In the genomic region with DNA sequence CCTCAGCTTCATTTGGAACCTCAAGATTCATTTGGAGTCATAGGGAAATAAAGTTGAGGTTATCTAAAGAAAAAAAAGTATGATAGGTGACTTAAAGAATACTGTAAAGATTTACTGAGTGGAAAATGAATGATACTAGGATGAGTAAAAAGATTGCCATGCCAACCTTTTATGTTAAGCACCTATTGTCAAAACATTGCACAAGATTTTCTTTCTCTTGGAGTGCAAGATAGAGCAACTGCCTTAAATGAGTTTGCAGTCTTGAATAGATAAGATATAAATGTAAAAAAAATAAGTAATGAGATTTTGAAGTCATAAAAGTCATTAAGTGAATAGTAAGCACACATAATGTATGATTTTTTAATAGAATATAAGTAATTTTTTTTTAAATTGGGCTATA, we compare ENCODE assay signal across 30 cellular contexts. TPM values are rescaled to one million over a fixed set of nuclear protein-coding genes. Genes with fewer than 3 reads are reported as not detected.
"Had no signal": no experiment of that assay in that cellular context is flagged by ENCODE, and none has a peak within 500 bp of the region (broad histone marks: within the 10 kb centered on the region; RNA-seq: fewer than 3 reads in every experiment).

No MANE protein-coding gene starts in this region.

- H3K9me3 Mint-ChIP-seq: activated naive CD4-positive, alpha-beta T cell treated with anti-CD3 and anti-CD28 coated beads, Interleukin-2, amount 50 U/mL, for 24 hours; activated T-helper 2 cell treated with anti-CD3 and anti-CD28 coated beads, Interferon-gamma antibody, Interleukin-2, Interleukin-4, amounts not matched to agents 10 μg/mL and 5 μg/mL and 100 μg/mL, durations not matched to agents 14 hours and 24 hours and 36 hours; effector memory CD8-positive, alpha-beta T cell; nephron progenitor cell; stimulated activated naive B cell treated with anti-CD40 and anti-IgM and Interleukin-4, amounts not matched to agents 10 μg/mL and 1 μg/mL and 100 μg/mL, for 72 hours had no signal

- H3K4me1 ChIP-seq: prostate gland had no signal

- H3K27ac ChIP-seq: cardiac muscle cell, coronary artery, dorsolateral prefrontal cortex, heart left ventricle, left lung, lower lobe of right lung, ovary, prostate gland, stomach, thyroid gland, upper lobe of left lung, vagina had no signal

- DNase-seq: activated CD4-positive, alpha-beta T cell treated with anti-CD3 and anti-CD28 coated beads for 36 hours; activated CD4-positive, CD25-positive, alpha-beta regulatory T cell; activated CD8-positive, alpha-beta memory T cell treated with anti-CD3 and anti-CD28 coated beads, Interleukin-2, amount 10 ng/mL, durations not matched to agents 7 days and 5 days; activated CD8-positive, alpha-beta T cell treated with anti-CD3 and anti-CD28 coated beads, Interleukin-2, amount 10 ng/mL, durations not matched to agents 7 days and 5 days; activated T-cell treated with anti-CD3 and anti-CD28 coated beads, Interleukin-2, amount 50 U/mL, for 48 hours; anterior cingulate cortex; dorsolateral prefrontal cortex; effector memory CD8-positive, alpha-beta T cell; heart left ventricle; hypothalamus; left lung; lower lobe of right lung; mucosa of descending colon; nephron progenitor cell; ovary; stimulated activated CD4-positive, alpha-beta T cell treated with anti-CD3 and anti-CD28 coated beads, Interleukin-1b, Interleukin-23, amount 100 ng/mL, for 48 hours; stimulated activated CD4-positive, alpha-beta T cell treated with anti-CD3 and anti-CD28 coated beads, Interleukin-4, amount 100 ng/mL, for 4 hours; stimulated activated CD8-positive, alpha-beta memory T cell treated with anti-CD3 and anti-CD28 coated beads, Interleukin-4, amount 100 ng/mL, for 48 hours; stimulated activated naive B cell treated with anti-CD40 and anti-IgM and Interleukin-4, amounts not matched to agents 10 μg/mL and 1 μg/mL and 100 μg/mL, for 72 hours; stomach; T-helper 2 cell; upper lobe of left lung had no signal

- H3K27ac Mint-ChIP-seq: activated CD4-positive, alpha-beta T cell treated with anti-CD3 and anti-CD28 coated beads for 36 hours; activated CD8-positive, alpha-beta memory T cell treated with anti-CD3 and anti-CD28 coated beads, Interleukin-2, amount 10 ng/mL, durations not matched to agents 7 days and 5 days; activated CD8-positive, alpha-beta T cell treated with anti-CD3 and anti-CD28 coated beads, Interleukin-2, amount 10 ng/mL, durations not matched to agents 7 days and 5 days; activated naive CD4-positive, alpha-beta T cell treated with anti-CD3 and anti-CD28 coated beads, Interleukin-2, amount 50 U/mL, for 24 hours; activated T-helper 2 cell treated with anti-CD3 and anti-CD28 coated beads, Interferon-gamma antibody, Interleukin-2, Interleukin-4, amounts not matched to agents 10 μg/mL and 5 μg/mL and 100 μg/mL, durations not matched to agents 14 hours and 24 hours and 36 hours; effector memory CD8-positive, alpha-beta T cell; nephron progenitor cell had no signal

- H3K9me3 ChIP-seq: heart left ventricle, left lung, lower lobe of right lung, mucosa of descending colon, ovary, prostate gland, stomach, thyroid gland, upper lobe of left lung, vagina had no signal

- H3K4me1 Mint-ChIP-seq: activated naive CD4-positive, alpha-beta T cell treated with anti-CD3 and anti-CD28 coated beads, Interleukin-2, amount 50 U/mL, for 24 hours had no signal

- ATAC-seq: activated CD4-positive, alpha-beta T cell treated with anti-CD3 and anti-CD28 coated beads for 36 hours; activated CD8-positive, alpha-beta memory T cell treated with anti-CD3 and anti-CD28 coated beads, Interleukin-2, amount 10 ng/mL, durations not matched to agents 7 days and 5 days; activated CD8-positive, alpha-beta T cell treated with anti-CD3 and anti-CD28 coated beads, Interleukin-2, amount 10 ng/mL, durations not matched to agents 7 days and 5 days; effector memory CD8-positive, alpha-beta T cell; heart left ventricle; left lung; lower lobe of right lung; mucosa of descending colon; stimulated activated naive B cell treated with anti-CD40 and anti-IgM and Interleukin-4, amounts not matched to agents 10 μg/mL and 1 μg/mL and 100 μg/mL, for 72 hours had no signal

- H3K4me2 ChIP-seq: smooth muscle cell had no signal

- H3K27me3 Mint-ChIP-seq: activated CD4-positive, alpha-beta T cell treated with anti-CD3 and anti-CD28 coated beads for 36 hours; activated CD8-positive, alpha-beta memory T cell treated with anti-CD3 and anti-CD28 coated beads, Interleukin-2, amount 10 ng/mL, durations not matched to agents 7 days and 5 days; activated naive CD4-positive, alpha-beta T cell treated with anti-CD3 and anti-CD28 coated beads, Interleukin-2, amount 50 U/mL, for 24 hours; stimulated activated naive B cell treated with anti-CD40 and anti-IgM and Interleukin-4, amounts not matched to agents 10 μg/mL and 1 μg/mL and 100 μg/mL, for 72 hours had no signal

- H3K36me3 Mint-ChIP-seq: activated CD8-positive, alpha-beta memory T cell treated with anti-CD3 and anti-CD28 coated beads, Interleukin-2, amount 10 ng/mL, durations not matched to agents 7 days and 5 days had no signal

- H3K4me3 Mint-ChIP-seq: activated CD4-positive, alpha-beta T cell treated with anti-CD3 and anti-CD28 coated beads for 36 hours; activated CD8-positive, alpha-beta memory T cell treated with anti-CD3 and anti-CD28 coated beads, Interleukin-2, amount 10 ng/mL, durations not matched to agents 7 days and 5 days; activated CD8-positive, alpha-beta T cell treated with anti-CD3 and anti-CD28 coated beads, Interleukin-2, amount 10 ng/mL, durations not matched to agents 7 days and 5 days; activated naive CD4-positive, alpha-beta T cell treated with anti-CD3 and anti-CD28 coated beads, Interleukin-2, amount 50 U/mL, for 24 hours; effector memory CD8-positive, alpha-beta T cell; nephron progenitor cell; stimulated activated naive B cell treated with anti-CD40 and anti-IgM and Interleukin-4, amounts not matched to agents 10 μg/mL and 1 μg/mL and 100 μg/mL, for 72 hours had no signal

- H3K36me3 ChIP-seq: cardiac muscle cell, heart left ventricle, left lung, lower lobe of right lung, ovary, prostate gland, thyroid gland, upper lobe of left lung, vagina had no signal

- H3K4me3 ChIP-seq: cardiac muscle cell, coronary artery, dorsolateral prefrontal cortex, heart left ventricle, left lung, lower lobe of right lung, mucosa of descending colon, ovary, prostate gland, smooth muscle cell, stomach, thyroid gland, upper lobe of left lung, vagina had no signal

- H3K27me3 ChIP-seq: cardiac muscle cell, dorsolateral prefrontal cortex, heart left ventricle, left lung, ovary, stomach, thyroid gland, upper lobe of left lung, vagina had no signal

RNA-seq across cellular contexts. Expression of gene ANGPTL1, which starts 5.1 kb away (rescaled TPM):
- total RNA-seq: activated CD4-positive, alpha-beta T cell treated with anti-CD3 and anti-CD28 coated beads for 36 hours; activated CD8-positive, alpha-beta memory T cell treated with anti-CD3 and anti-CD28 coated beads, Interleukin-2, amount 10 ng/mL, durations not matched to agents 7 days and 5 days; activated CD8-positive, alpha-beta T cell treated with anti-CD3 and anti-CD28 coated beads, Interleukin-2, amount 10 ng/mL, durations not matched to agents 7 days and 5 days; activated T-helper 2 cell treated with anti-CD3 and anti-CD28 coated beads, Interferon-gamma antibody, Interleukin-2, Interleukin-4, amounts not matched to agents 10 μg/mL and 5 μg/mL and 100 μg/mL, durations not matched to agents 14 hours and 24 hours and 36 hours; cardiac muscle cell had no signal
- polyA plus RNA-seq: cardiac muscle cell had no signal
